In the genomic region with DNA sequence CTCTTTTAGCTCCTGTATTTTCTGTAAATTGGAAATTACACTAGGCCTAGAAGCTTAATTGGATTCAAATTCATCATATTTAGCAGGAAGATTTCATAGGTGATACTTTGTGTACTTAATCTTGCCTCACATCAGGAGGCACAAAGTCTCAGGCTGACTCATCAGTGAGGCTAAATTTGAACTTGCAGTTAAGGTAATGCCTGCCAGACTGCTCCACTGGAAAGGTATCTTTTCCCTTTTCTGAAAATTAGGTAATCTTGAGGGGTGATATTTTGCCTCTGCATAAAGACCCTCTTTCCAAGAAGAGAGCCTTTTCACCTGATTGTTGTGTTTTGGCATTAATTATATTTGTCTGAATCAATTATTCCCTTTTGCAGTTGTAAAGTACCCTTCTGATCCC, we compare ENCODE assay signal across 22 cellular contexts. TPM values are rescaled to one million over a fixed set of nuclear protein-coding genes. Genes with fewer than 3 reads are reported as not detected.
DNase-seq lines count a peak whose midpoint lies in the region; ATAC-seq and TF ChIP-seq lines count a peak whose summit lies in the region.
"Had no signal": no experiment of that assay in that cellular context is flagged by ENCODE, and none has a peak within 500 bp of the region (broad histone marks: within the 10 kb centered on the region; RNA-seq: fewer than 3 reads in every experiment).

No MANE protein-coding gene starts in this region.

- H3K4me2 ChIP-seq in PC-3 (ENCODE audit: low read length) (0 out of 2 replicates have a peak overlapping the region, but pooled peaks have one; percentile 23), trophoblast cell (ENCODE audit: low read length) (no peak overlapping the region), mesendoderm (ENCODE audit: low read length) (no peak overlapping the region)

- H4K5ac ChIP-seq in mesendoderm (ENCODE audit: low read length): no peak overlapping the region

- intact Hi-C loops in PC-3 (cut with micrococcal nuclease) (no loop called here), prostate gland (cut with DNase I) (no loop called here), lower leg skin (cut with DNase I; ENCODE audit: low total_unique reads) (no loop called here)

- H3K4me3 ChIP-seq in PC-3 (ENCODE audit: low read length): no peak overlapping the region
- no peak overlapping the region for H3K4me3 ChIP-seq in epithelial cell of esophagus (ENCODE audit: low read length)
- no peak overlapping the region for H3K4me3 ChIP-seq in trophoblast cell (ENCODE audit: low read depth, low read length)
- H3K4me3 ChIP-seq in BE2C (ENCODE audit: low read depth, low read length): no peak overlapping the region
- no peak overlapping the region for H3K4me3 ChIP-seq in prostate gland
- no peak overlapping the region for H3K4me3 ChIP-seq in lower leg skin (ENCODE audit: low read depth, poor library complexity, severe bottlenecking)
- H3K4me3 ChIP-seq in mesendoderm (ENCODE audit: low read length): no peak overlapping the region
- H3K4me3 ChIP-seq: gastroesophageal sphincter, left lung, tibial nerve had no signal

- no peak overlapping the region for H4K91ac ChIP-seq in trophoblast cell (ENCODE audit: low read depth, low read length)

- no peaks in the 10 kb centered on the region for H3K36me3 ChIP-seq in PC-3 (ENCODE audit: low read depth, low read length)
- H3K36me3 ChIP-seq in trophoblast cell (ENCODE audit: control insufficient read depth in 1 of 2, insufficient read depth in 2 of 2, low read length in 2 of 2): no peaks in the 10 kb centered on the region
- no peaks in the 10 kb centered on the region for H3K36me3 ChIP-seq in BE2C
- H3K36me3 ChIP-seq in prostate gland: no peaks in the 10 kb centered on the region
- no peaks in the 10 kb centered on the region for H3K36me3 ChIP-seq in mesendoderm (ENCODE audit: control insufficient read depth, insufficient read depth, low read length)
- H3K36me3 ChIP-seq: gastroesophageal sphincter, left lung had no signal

- TF ChIP-seq CTCF in PC-3 (conservative IDR thresholded peaks at IDR 0.05; ENCODE audit: low read depth, low read length): no peak
- TF ChIP-seq CTCF in epithelial cell of esophagus (IDR thresholded peaks at IDR 0.05; ENCODE audit: insufficient read depth, low read depth, low read length, missing control alignments): no peak
- no peak for TF ChIP-seq CTCF in BE2C (IDR thresholded peaks at IDR 0.05; ENCODE audit: low read depth, low read length)
- no peak for TF ChIP-seq CTCF in prostate gland (IDR thresholded peaks at IDR 0.05)
- no peak for TF ChIP-seq CTCF in lower leg skin (IDR thresholded peaks at IDR 0.05)

- H4K12ac ChIP-seq in trophoblast cell (ENCODE audit: low read depth, low read length): no peak overlapping the region

- no peak overlapping the region for H2AK5ac ChIP-seq in trophoblast cell (ENCODE audit: low read length)
- no peak overlapping the region for H2AK5ac ChIP-seq in mesendoderm (ENCODE audit: low read length)

- BruUV-seq in PC-3 (replicated peaks; lab: Mats Ljungman, UMichigan): no TSS peak

- H3K4me1 ChIP-seq in PC-3 (ENCODE audit: insufficient read depth, low read length) (peaks cover 7% of the 10 kb centered on the region; the same call in 1 of the 2 replicates), trophoblast cell (ENCODE audit: control insufficient read depth in 1 of 2, insufficient read depth in 2 of 2, low read length in 2 of 2) (no peaks in the 10 kb centered on the region), BE2C (no peaks in the 10 kb centered on the region), prostate gland (replicated peaks) (no peaks in the 10 kb centered on the region), mesendoderm (ENCODE audit: control insufficient read depth, low read depth, low read length) (no peaks in the 10 kb centered on the region)
- H3K4me1 ChIP-seq: gastroesophageal sphincter, left lung, tibial nerve had no signal

- no peak overlapping the region for H2BK12ac ChIP-seq in trophoblast cell (ENCODE audit: low read length)

- H3K9me3 ChIP-seq in PC-3 (ENCODE audit: low read length) (no peaks in the 10 kb centered on the region), trophoblast cell (ENCODE audit: insufficient read depth, low read depth, low read length) (no peaks in the 10 kb centered on the region), BE2C (no peaks in the 10 kb centered on the region), prostate gland (no peaks in the 10 kb centered on the region)
- H3K9me3 ChIP-seq: gastroesophageal sphincter, left lung, tibial nerve had no signal

- H4K8ac ChIP-seq in trophoblast cell (ENCODE audit: low read depth, low read length) (no peak overlapping the region), mesendoderm (ENCODE audit: low read depth, low read length) (no peak overlapping the region)

- H3K18ac ChIP-seq in trophoblast cell (ENCODE audit: low read length) (no peak overlapping the region), mesendoderm (ENCODE audit: low read length) (no peak overlapping the region)

- CTCF ChIA-PET in PC-3 (lab: Charles Lee): no interaction called here

- H3K56ac ChIP-seq in mesendoderm (ENCODE audit: low read length): no peak overlapping the region

- no peak overlapping the region for H2BK5ac ChIP-seq in trophoblast cell (ENCODE audit: low read depth, low read length, poor library complexity)
- H2BK5ac ChIP-seq in mesendoderm (ENCODE audit: low read length): no peak overlapping the region

- H3K79me1 ChIP-seq in trophoblast cell (ENCODE audit: low read length) (no peaks in the 10 kb centered on the region), mesendoderm (ENCODE audit: low read length) (no peaks in the 10 kb centered on the region)

- DNase-seq in PC-3: peak; percentile 76
- peak; percentile 83 for DNase-seq in epithelial cell of esophagus (ENCODE audit: low read depth)
- peak; percentile 68 to 79 for DNase-seq in trophoblast cell
- DNase-seq in BE2C: no peak
- DNase-seq in prostate gland (ENCODE audit: low spot score): no peak
- DNase-seq in lower leg skin (ENCODE audit: low spot score in 2 of 2): no peak
- no peak for DNase-seq in mesendoderm
- DNase-seq: activated CD4-positive, alpha-beta memory T cell treated with anti-CD3 and anti-CD28 coated beads for 36 hours; activated gamma-delta T cell treated with Interleukin-2 at 50 U/mL for 16 hours; CD8-positive, alpha-beta memory T cell; DMS79 treated with DMSO at 0.1 percent for 48 hours; H7; left lung; MM.1S; NCI-H2171 treated with DMSO at 0.1 percent for 48 hours; stimulated activated CD4-positive, alpha-beta T cell treated with anti-CD3 and anti-CD28 coated beads, Interleukin-1b, Interleukin-23, amount 100 ng/mL, for 48 hours; stimulated activated naive CD4-positive, alpha-beta T cell had no signal

- POLR2A ChIA-PET in PC-3 (lab: Charles Lee; ENCODE audit: unreplicated experiment): interaction anchor here (0.7 kb wide), 1 partner anchor 251 kb away, joined by 3 read pairs; no protein-coding TSS in a partner anchor

- no peak overlapping the region for H2AFZ ChIP-seq in PC-3 (ENCODE audit: low read length)
- no peak overlapping the region for H2AFZ ChIP-seq in trophoblast cell (ENCODE audit: insufficient read depth, low read length, poor library complexity)

- no peaks in the 10 kb centered on the region for H3F3A ChIP-seq in PC-3 (ENCODE audit: low read length, unreplicated experiment)

- no peaks in the 10 kb centered on the region for H4K20me1 ChIP-seq in PC-3 (ENCODE audit: low read length)

- no peaks in the 10 kb centered on the region for H3K27me3 ChIP-seq in PC-3 (ENCODE audit: low read length)
- no peaks in the 10 kb centered on the region for H3K27me3 ChIP-seq in trophoblast cell (ENCODE audit: insufficient read depth, low read length)
- H3K27me3 ChIP-seq in BE2C: no peaks in the 10 kb centered on the region
- H3K27me3 ChIP-seq in prostate gland (replicated peaks; ENCODE audit: insufficient read depth): no peaks in the 10 kb centered on the region
- H3K27me3 ChIP-seq in mesendoderm (ENCODE audit: insufficient read depth, low read length, poor library complexity): no peaks in the 10 kb centered on the region
- H3K27me3 ChIP-seq: gastroesophageal sphincter, left lung, tibial nerve had no signal

- H3K27ac ChIP-seq in PC-3 (ENCODE audit: low read length) (no peak overlapping the region), trophoblast cell (ENCODE audit: low read depth, low read length) (no peak overlapping the region), prostate gland (no peak overlapping the region), mesendoderm (ENCODE audit: low read depth, low read length) (no peak overlapping the region)
- H3K27ac ChIP-seq: gastroesophageal sphincter, left lung, tibial nerve had no signal

- H3K79me2 ChIP-seq in PC-3 (ENCODE audit: low read length) (no peaks in the 10 kb centered on the region), trophoblast cell (ENCODE audit: control insufficient read depth, insufficient read depth, low read length, poor library complexity) (no peaks in the 10 kb centered on the region), mesendoderm (ENCODE audit: control insufficient read depth, insufficient read depth, low read length) (no peaks in the 10 kb centered on the region)

- H3K23ac ChIP-seq in trophoblast cell (ENCODE audit: low read length) (no peak overlapping the region), mesendoderm (ENCODE audit: low read length) (no peak overlapping the region)

- ATAC-seq in GM21723 (IDR thresholded peaks at IDR 0.05; ENCODE audit: unreplicated experiment): peak; percentile 54
- peak; percentile 90 for ATAC-seq in PC-3
- ATAC-seq: gastroesophageal sphincter, left lung, Panc1, WTC11 had no signal

- H2BK120ac ChIP-seq in trophoblast cell (ENCODE audit: insufficient read depth, low read length, poor library complexity): no peak overlapping the region
- no peak overlapping the region for H2BK120ac ChIP-seq in mesendoderm (ENCODE audit: low read depth, low read length)

- TF ChIP-seq POLR2A in prostate gland (IDR thresholded peaks at IDR 0.05) (no peak), lower leg skin (IDR thresholded peaks at IDR 0.05) (no peak)

- no peak overlapping the region for H3K14ac ChIP-seq in trophoblast cell (ENCODE audit: low read length)

- H3K9me2 ChIP-seq in PC-3 (replicated peaks; ENCODE audit: low read length): no peaks in the 10 kb centered on the region

- H3K4ac ChIP-seq in trophoblast cell (ENCODE audit: low read depth, low read length) (no peak overlapping the region), mesendoderm (ENCODE audit: low read depth, low read length) (no peak overlapping the region)

- H2BK15ac ChIP-seq in mesendoderm (replicated peaks; ENCODE audit: low read depth): no peak overlapping the region

- H3K9ac ChIP-seq in PC-3 (ENCODE audit: low read length) (no peak overlapping the region), trophoblast cell (ENCODE audit: low read length) (no peak overlapping the region), mesendoderm (ENCODE audit: low read length) (no peak overlapping the region)

RNA-seq across cellular contexts. Expression of a gene that starts 14.6 kb away (rescaled TPM):
- 3,201 and 4,136 TPM in 2 replicates for total RNA-seq in PC-3 (2014; rRNA removed)
- 1,607 and 1,645 TPM in 2 replicates for polyA plus RNA-seq in trophoblast cell (2013)
- polyA plus RNA-seq in BE2C (2012; ENCODE audit: insufficient read depth, insufficient read length, low read depth): 1,732 TPM
- 1,000 to 10,000 TPM in 1 of 2 donors, 100 to 1,000 TPM in 1; 957 to 1,544 TPM for total RNA-seq in prostate gland
- total RNA-seq in lower leg skin: 1,000 to 10,000 TPM; 1,809 to 2,568 (median 2,150) TPM
- polyA plus RNA-seq in mesendoderm (2013, experiment 1 of 2): 3,157 TPM
- 3,156 TPM for polyA plus RNA-seq in mesendoderm (2013, experiment 2 of 2)

RNA-seq across cellular contexts. Expression of a gene that starts 36.8 kb away (rescaled TPM):
- total RNA-seq in PC-3 (2014; rRNA removed): 376 and 400 TPM in 2 replicates
- polyA plus RNA-seq in trophoblast cell (2013): 172 and 182 TPM in 2 replicates
- polyA plus RNA-seq in BE2C (2012; ENCODE audit: insufficient read depth, insufficient read length, low read depth): 155 TPM
- 100 to 1,000 TPM; 111 to 146 TPM for total RNA-seq in prostate gland
- total RNA-seq in lower leg skin: 10 to 100 TPM; 62.8 to 83.8 (median 70.1) TPM
- polyA plus RNA-seq in mesendoderm (2013, experiment 1 of 2): 202 TPM
- 200 TPM for polyA plus RNA-seq in mesendoderm (2013, experiment 2 of 2)

Comparison
In these comparisons a context has a peak if more than half of its experiments do, and no peak if none do; other contexts are left out.
1. DNase-seq: peak in PC-3 (single experiment), epithelial cell of esophagus (single experiment) and trophoblast cell (2 of 2); none in BE2C (single experiment), prostate gland (single experiment), lower leg skin (0 of 2) and mesendoderm (single experiment).